In genomic region chr17:81942167-81942553, GRCh38 we compare ENCODE assay signal across 2 cellular contexts.
A peak's percentile ranks its signal among the peaks of the same experiment; 100 is the strongest.
TF ChIP-seq lines count a peak whose summit lies in the region.

No MANE protein-coding gene starts in this region.

TF ChIP-seq in GM23338, 12 proteins besides CTCF, POLR2A, EP300 and RAD21:
- no peak for TF ChIP-seq POLR2AphosphoS5 (IDR thresholded peaks at IDR 0.05; ENCODE audit: low read depth)
- no peak for TF ChIP-seq ZNF114 (CRISPR knock-in tag; IDR thresholded peaks at IDR 0.05)
- no peak for TF ChIP-seq NANOG (IDR thresholded peaks at IDR 0.05; ENCODE audit: borderline replicate concordance)
- no peak for TF ChIP-seq JUNB (IDR thresholded peaks at IDR 0.05; ENCODE audit: unreplicated experiment)
- no peak for TF ChIP-seq STAT1 (IDR thresholded peaks at IDR 0.05; ENCODE audit: unreplicated experiment)
TF ChIP-seq in GM23338: peak in this region for 0.

TF ChIP-seq in H1, 55 proteins besides CTCF, POLR2A, EP300 and RAD21:
- TF ChIP-seq MAFK (IDR thresholded peaks at IDR 0.05; ENCODE audit: low read depth, low read length) (no peak), MAX (IDR thresholded peaks at IDR 0.05) (peak; percentile 3; the same call in 1 of the 2 replicates)
